14 cellular contexts compared by ENCODE assay signal in genomic region chrX:154827194-154827593, GRCh38. TPM values are rescaled to one million over a fixed set of nuclear protein-coding genes. Genes with fewer than 3 reads are reported as not detected.
DNase-seq lines count a peak whose midpoint lies in the region; ATAC-seq and TF ChIP-seq lines count a peak whose summit lies in the region.
"Had no signal": no experiment of that assay in that cellular context is flagged by ENCODE, and none has a peak within 500 bp of the region (broad histone marks: within the 10 kb centered on the region; RNA-seq: fewer than 3 reads in every experiment).

No MANE protein-coding gene starts in this region.

- H3K27ac Mint-ChIP-seq in activated B cell treated with CpG ODN at 0.5 μM for 24 hours: peak overlapping the region; percentile 92

- DNase-seq in activated B cell treated with CpG ODN at 0.5 μM for 24 hours (no peak), A172 (ENCODE audit: low spot score) (no peak), NCI-H2171 treated with DMSO at 0.1 percent for 48 hours (lab: John Stamatoyannopoulos, UW) (no peak), NCI-H2081 (lab: John Stamatoyannopoulos, UW) (no peak), NCI-H2107 treated with DMSO at 0.1 percent for 48 hours (lab: John Stamatoyannopoulos, UW; ENCODE audit: unreplicated experiment) (no peak)
- DNase-seq: Caco-2, T-helper 9 cell had no signal

- ATAC-seq in GM19025 (IDR thresholded peaks at IDR 0.05; ENCODE audit: low read depth, unreplicated experiment) (peak; percentile 29), HG02970 (IDR thresholded peaks at IDR 0.05; ENCODE audit: low FRiP score, unreplicated experiment) (peak; percentile 37), activated B cell treated with CpG ODN at 0.5 μM for 24 hours (ENCODE audit: low read depth) (peak; percentile 28)

- H3K27ac ChIP-seq in BLaER1 treated with 17β-estradiol and CSF1 and Interleukin-3, amounts not matched to agents 10 nM and 100 nM: peak overlapping the region in 5 of 11 experiments; percentile 6 to 57 (median 30); a peak in 8 of 22 replicates
- H3K27ac ChIP-seq: parathyroid adenoma had no signal

- H4K20me1 ChIP-seq in BLaER1 treated with 17β-estradiol and CSF1 and Interleukin-3, amounts not matched to agents 10 nM and 100 nM: no peaks in the 10 kb centered on the region; a peak in 1 of 22 replicates

- CTCF ChIA-PET in activated B cell treated with CpG ODN at 0.5 μM for 24 hours (lab: Charles Lee): interaction anchor here (1.9 kb wide), 1 partner anchor 79 kb away, joined by 5 read pairs; no protein-coding TSS in a partner anchor

- H3K4me3 ChIP-seq in BLaER1 treated with 17β-estradiol and CSF1 and Interleukin-3, amounts not matched to agents 10 nM and 100 nM: no peak overlapping the region

- no peaks in the 10 kb centered on the region for H3K27me3 Mint-ChIP-seq in activated B cell treated with CpG ODN at 0.5 μM for 24 hours

- H3K9me3 ChIP-seq in BLaER1 treated with 17β-estradiol and CSF1 and Interleukin-3, amounts not matched to agents 10 nM and 100 nM (replicated peaks in 1 of 11): 0 out of 22 replicates have a peak, but pooled peaks cover 0 to 6% (median 0%) of the 10 kb centered on the region in 11 experiments
- H3K9me3 ChIP-seq: Caco-2 had no signal

- no peaks in the 10 kb centered on the region for H3K36me3 Mint-ChIP-seq in activated B cell treated with CpG ODN at 0.5 μM for 24 hours (ENCODE audit: low read depth)
- H3K36me3 Mint-ChIP-seq: activated naive CD4-positive, alpha-beta T cell treated with anti-CD3 and anti-CD28 coated beads, Interleukin-2, amount 50 U/mL, for 72 hours had no signal

- no peaks in the 10 kb centered on the region for H3K36me3 ChIP-seq in BLaER1 treated with 17β-estradiol and CSF1 and Interleukin-3, amounts not matched to agents 10 nM and 100 nM

- peaks cover 0 to 14% (median 10%) of the 10 kb centered on the region in 10 experiments; a peak in 10 of 20 replicates for H3K4me1 ChIP-seq in BLaER1 treated with 17β-estradiol and CSF1 and Interleukin-3, amounts not matched to agents 10 nM and 100 nM
- H3K4me1 ChIP-seq: Caco-2, parathyroid adenoma had no signal

- intact Hi-C loops in activated B cell treated with CpG ODN at 0.5 μM for 24 hours (cut with micrococcal nuclease): loop anchor here (5.0 kb wide), 1 partner anchor 200 kb away; the partner anchor contains the start of gene FUNDC2

- no peaks in the 10 kb centered on the region for H3K9me3 Mint-ChIP-seq in activated B cell treated with CpG ODN at 0.5 μM for 24 hours
- H3K9me3 Mint-ChIP-seq: activated naive CD4-positive, alpha-beta T cell treated with anti-CD3 and anti-CD28 coated beads, Interleukin-2, amount 50 U/mL, for 72 hours had no signal

- peak overlapping the region; percentile 3 to 70 (median 38); a peak in 19 of 22 replicates for H3K4me2 ChIP-seq in BLaER1 treated with 17β-estradiol and CSF1 and Interleukin-3, amounts not matched to agents 10 nM and 100 nM

- peak overlapping the region; percentile 15 for H3K4me3 Mint-ChIP-seq in activated B cell treated with CpG ODN at 0.5 μM for 24 hours

- H3K9ac ChIP-seq in BLaER1 treated with 17β-estradiol and CSF1 and Interleukin-3, amounts not matched to agents 10 nM and 100 nM: 0 out of 22 replicates have a peak overlapping the region, but pooled peaks of 1 of the 11 experiments have one; percentile 15
- H3K9ac ChIP-seq: parathyroid adenoma had no signal

- H3K27me3 ChIP-seq in BLaER1 treated with 17β-estradiol and CSF1 and Interleukin-3, amounts not matched to agents 10 nM and 100 nM: peaks cover 53 to 80% (median 71%) of the 10 kb centered on the region in 11 experiments

- H3K4me1 Mint-ChIP-seq in activated B cell treated with CpG ODN at 0.5 μM for 24 hours: peaks cover 31% of the 10 kb centered on the region

- POLR2A ChIA-PET in activated B cell treated with CpG ODN at 0.5 μM for 24 hours (lab: Charles Lee): interaction anchor here (0.9 to 1.0 kb wide), 2 partner anchors 8 to 22 kb away, joined by 4 to 5 read pairs; partner anchors contain the start of gene MPP1

- TF ChIP-seq CTCF in activated B cell treated with CpG ODN at 0.5 μM for 24 hours (IDR thresholded peaks at IDR 0.05): no peak

RNA-seq across cellular contexts. Expression of gene SMIM9, which starts 7.3 kb away (rescaled TPM):
- not detected in 2 replicates for total RNA-seq in activated B cell treated with CpG ODN at 0.5 μM for 24 hours
- not detected in 2 replicates for total RNA-seq in A172 (2014; rRNA removed; shearing (Covaris generic))
- total RNA-seq: activated naive CD4-positive, alpha-beta T cell treated with anti-CD3 and anti-CD28 coated beads, Interleukin-2, amount 50 U/mL, for 72 hours; Caco-2; HT1080; NCI-H460 had no signal

RNA-seq across cellular contexts. Expression of gene MPP1, which starts 21.9 kb away (rescaled TPM):
- total RNA-seq in activated B cell treated with CpG ODN at 0.5 μM for 24 hours: 5.8 and 7.2 TPM in 2 replicates
- 50.5 and 60.5 TPM in 2 replicates for total RNA-seq in A172 (2014; rRNA removed; shearing (Covaris generic))

RNA-seq across cellular contexts. Expression of gene F8A1, which starts 59.0 kb away (rescaled TPM):
- 26.1 and 30.9 TPM in 2 replicates for total RNA-seq in activated B cell treated with CpG ODN at 0.5 μM for 24 hours
- 13.2 and 13.3 TPM in 2 replicates for total RNA-seq in A172 (2014; rRNA removed; shearing (Covaris generic))
